Comparison of ENCODE assay signal across 9 cellular contexts in genomic region chr9:109098960-109099308, GRCh38. TPM values are rescaled to one million over a fixed set of nuclear protein-coding genes. Genes with fewer than 3 reads are reported as not detected.
DNase-seq lines count a peak whose midpoint lies in the region; ATAC-seq and TF ChIP-seq lines count a peak whose summit lies in the region.
"Had no signal": no experiment of that assay in that cellular context is flagged by ENCODE, and none has a peak within 500 bp of the region (broad histone marks: within the 10 kb centered on the region; RNA-seq: fewer than 3 reads in every experiment).

No MANE protein-coding gene starts in this region.

- H3K27me3 ChIP-seq in OCI-LY3 (ENCODE audit: low read depth, low read length), result no peaks in the 10 kb centered on the region
- no peaks in the 10 kb centered on the region for H3K27me3 ChIP-seq in esophagus squamous epithelium
- no peaks in the 10 kb centered on the region for H3K27me3 ChIP-seq in psoas muscle (ENCODE audit: insufficient read depth in 3 of 3, low read length in 2 of 3)

- H4K20me1 ChIP-seq in OCI-LY3 (ENCODE audit: insufficient read depth, low read length), result peaks cover 72% of the 10 kb centered on the region

- ATAC-seq in psoas muscle, result peak; percentile 2 to 28 (median 15)
- ATAC-seq in GM21619 (IDR thresholded peaks at IDR 0.05; ENCODE audit: unreplicated experiment), result no peak

- H3K4me3 ChIP-seq in OCI-LY3 (ENCODE audit: low read length) (no peak overlapping the region), esophagus squamous epithelium (no peak overlapping the region), psoas muscle (peak overlapping the region; percentile 6)

- H3K4me2 ChIP-seq in OCI-LY3 (ENCODE audit: low read length), result peak overlapping the region; percentile 39; the same call in 1 of the 2 replicates

- intact Hi-C loops in esophagus squamous epithelium (cut with DNase I), result no loop called here
- intact Hi-C loops in psoas muscle (cut with DNase I), result no loop called here

- H3K36me3 ChIP-seq in OCI-LY3 (replicated peaks; ENCODE audit: low read depth, low read length) (peaks cover 32% of the 10 kb centered on the region), esophagus squamous epithelium (peaks cover 0 to 28% (median 0%) of the 10 kb centered on the region in 3 donors), psoas muscle (ENCODE audit: insufficient read depth in 1 of 2, low read depth in 1 of 2) (peaks cover 0 to 14% of the 10 kb centered on the region in 2 donors)

- DNase-seq in AG20443 (ENCODE audit: low spot score), result peak; percentile 11
- DNase-seq in esophagus squamous epithelium (lab: John Stamatoyannopoulos, UW), result no peak
- no peak for DNase-seq in psoas muscle
- DNase-seq in NCI-H226, result no peak
- DNase-seq in NCI-H1694 (lab: John Stamatoyannopoulos, UW), result no peak
- no peak for DNase-seq in NCI-H1930 (lab: John Stamatoyannopoulos, UW)
- DNase-seq: cortex of kidney had no signal

- no peak overlapping the region for H3K9ac ChIP-seq in OCI-LY3 (ENCODE audit: low read length)

- peaks cover 94% of the 10 kb centered on the region for H3K79me2 ChIP-seq in OCI-LY3 (ENCODE audit: low read length)

- 25% methylated on average over 2 of the region's 2 CpGs for WGBS in esophagus squamous epithelium, 2 donors
- WGBS in psoas muscle, 3 donors, result 11 to 27% (median 19%) methylated on average over 2 of the region's 2 CpGs

- H3K4me1 ChIP-seq in OCI-LY3 (ENCODE audit: low read length) (peaks cover 28% of the 10 kb centered on the region), esophagus squamous epithelium (peaks cover 41 to 73% (median 49%) of the 10 kb centered on the region in 3 donors), psoas muscle (peaks cover 86% of the 10 kb centered on the region)

- TF ChIP-seq CTCF in OCI-LY3 (IDR thresholded peaks at IDR 0.05; ENCODE audit: low read depth, low read length) (no peak), esophagus squamous epithelium (IDR thresholded peaks at IDR 0.05) (no peak), psoas muscle (IDR thresholded peaks at IDR 0.05) (no peak)

- H3K27ac ChIP-seq in OCI-LY3 (ENCODE audit: low read length), result no peak overlapping the region
- peak overlapping the region; percentile 12 to 81 (median 78) for H3K27ac ChIP-seq in esophagus squamous epithelium
- H3K27ac ChIP-seq in psoas muscle, result peak overlapping the region; percentile 76

- no peak for TF ChIP-seq POLR2A in esophagus squamous epithelium (IDR thresholded peaks at IDR 0.05)

- H3K9me3 ChIP-seq in OCI-LY3 (ENCODE audit: insufficient read depth, low read length) (no peaks in the 10 kb centered on the region), esophagus squamous epithelium (no peaks in the 10 kb centered on the region), psoas muscle (no peaks in the 10 kb centered on the region)

- H2AFZ ChIP-seq in OCI-LY3 (ENCODE audit: low read depth, low read length), result no peak overlapping the region

RNA-seq across cellular contexts. Expression of gene TMEM245, which starts 20.8 kb away (rescaled TPM):
- total RNA-seq in esophagus squamous epithelium, result 10 to 100 TPM; 12.5 to 45.4 (median 25.9) TPM
- 10 to 100 TPM; 32.4 to 77.8 (median 44.3) TPM for total RNA-seq in psoas muscle
- polyA plus RNA-seq in psoas muscle, result 10 to 100 TPM in 2 of 3 donors, 1 to 10 TPM in 1; 6.0 to 58.0 (median 16.8) TPM
